In genomic region chr5:128613111-128613510, GRCh38 we compare ENCODE assay signal across 23 cellular contexts.
"Had no signal": no experiment of that assay in that cellular context is flagged by ENCODE, and none has a peak within 500 bp of the region (broad histone marks: within the 10 kb centered on the region; RNA-seq: fewer than 3 reads in every experiment).

No MANE protein-coding gene starts in this region.

- H3K4me1 ChIP-seq: gastroesophageal sphincter, left ventricle myocardium inferior, lower lobe of right lung, neural progenitor cell, stomach, transverse colon had no signal

- H3K9me3 ChIP-seq: lower lobe of right lung, thoracic aorta, transverse colon had no signal

- H3K36me3 ChIP-seq: gastroesophageal sphincter, left ventricle myocardium inferior, lower lobe of right lung, neural progenitor cell, ovary, stomach, thoracic aorta, transverse colon had no signal

- ATAC-seq: esophagus mucosa; gastroesophageal sphincter; left cardiac atrium; lower lobe of right lung; natural killer cell treated with Interleukin-12 subunit alpha and Interleukin-12 subunit beta and Interleukin-15 and Interleukin-18, amount 100 ng/mL, for 72 hours; right cardiac atrium had no signal

- H3K27me3 ChIP-seq: gastroesophageal sphincter, neural progenitor cell, ovary, stomach, transverse colon had no signal

- H3K4me2 ChIP-seq: neural progenitor cell had no signal

- H3K27me3 Mint-ChIP-seq: natural killer cell treated with Interleukin-12 subunit alpha and Interleukin-12 subunit beta and Interleukin-15 and Interleukin-18, amount 100 ng/mL, for 72 hours; progenitor cell of endocrine pancreas had no signal

- H3K9ac ChIP-seq: neural progenitor cell had no signal

- H3K4me3 Mint-ChIP-seq: natural killer cell treated with Interleukin-12 subunit alpha and Interleukin-12 subunit beta and Interleukin-15 and Interleukin-18, amount 100 ng/mL, for 72 hours; neural progenitor cell had no signal

- H3K4me1 Mint-ChIP-seq: neural progenitor cell had no signal

- H3K27ac Mint-ChIP-seq: natural killer cell treated with Interleukin-12 subunit alpha and Interleukin-12 subunit beta and Interleukin-15 and Interleukin-18, amount 100 ng/mL, for 72 hours; neural progenitor cell; progenitor cell of endocrine pancreas had no signal

- H2AFZ ChIP-seq: neural progenitor cell had no signal

- FAIRE-seq: kidney, small intestine had no signal

- DNase-seq: effector CD4-positive, alpha-beta T cell; kidney; left cardiac atrium; left ventricle myocardium inferior; lower lobe of right lung; mesenchymal stem cell; midbrain; nucleus accumbens; ovary; right cardiac atrium; small intestine; stimulated activated CD4-positive, alpha-beta T cell treated with anti-CD3 and anti-CD28 coated beads, Interleukin-12 subunit alpha, Interleukin-12 subunit beta, amount 100 ng/mL, for 4 hours; stimulated activated naive CD4-positive, alpha-beta T cell; stomach; substantia nigra; transverse colon had no signal

- H3K36me3 Mint-ChIP-seq: neural progenitor cell had no signal

- H3K4me3 ChIP-seq: coronary artery, gastroesophageal sphincter, left ventricle myocardium inferior, lower lobe of right lung, neural progenitor cell, ovary, stomach, thoracic aorta, transverse colon had no signal

- H3K27ac ChIP-seq: coronary artery, gastroesophageal sphincter, left ventricle myocardium inferior, lower lobe of right lung, neural progenitor cell, ovary, stomach, thoracic aorta, transverse colon had no signal
